10 cellular contexts compared by ENCODE assay signal in genomic region chr6:116410945-116411623, GRCh38. TPM values are rescaled to one million over a fixed set of nuclear protein-coding genes. Genes with fewer than 3 reads are reported as not detected.
A peak's percentile ranks its signal among the peaks of the same experiment; 100 is the strongest.
DNase-seq lines count a peak whose midpoint lies in the region; ATAC-seq and TF ChIP-seq lines count a peak whose summit lies in the region.
"Had no signal": no experiment of that assay in that cellular context is flagged by ENCODE, and none has a peak within 500 bp of the region (broad histone marks: within the 10 kb centered on the region; RNA-seq: fewer than 3 reads in every experiment).

No MANE protein-coding gene starts in this region.

- H3K4me1 ChIP-seq in PC-3 (ENCODE audit: insufficient read depth, low read length) (peaks cover 12% of the 10 kb centered on the region), Karpas-422 (ENCODE audit: low read length) (peaks cover 4% of the 10 kb centered on the region)

- H3K9me3 ChIP-seq in PC-3 (ENCODE audit: low read length) (no peaks in the 10 kb centered on the region), Karpas-422 (ENCODE audit: low read length) (no peaks in the 10 kb centered on the region)
- H3K9me3 ChIP-seq: uterus had no signal

- CTCF ChIA-PET in PC-3 (lab: Charles Lee) = no interaction called here

- H3K79me2 ChIP-seq in PC-3 (ENCODE audit: low read length) (no peaks in the 10 kb centered on the region), Karpas-422 (ENCODE audit: low read length) (no peaks in the 10 kb centered on the region)

- H3K4me2 ChIP-seq in PC-3 (ENCODE audit: low read length) (no peak overlapping the region), Karpas-422 (ENCODE audit: low read depth, low read length, poor library complexity, severe bottlenecking) (no peak overlapping the region)

- no peaks in the 10 kb centered on the region for H3F3A ChIP-seq in PC-3 (ENCODE audit: low read length, unreplicated experiment)

- intact Hi-C loops in PC-3 (cut with micrococcal nuclease) = no loop called here

- H4K20me1 ChIP-seq in PC-3 (ENCODE audit: low read length) (no peaks in the 10 kb centered on the region), Karpas-422 (ENCODE audit: insufficient read depth, low read depth, low read length) (no peaks in the 10 kb centered on the region)

- DNase-seq in DMS 273 (lab: John Stamatoyannopoulos, UW; ENCODE audit: unreplicated experiment) (peak; percentile 64), PC-3 (peak; percentile 27), fibroblast of peridontal ligament (ENCODE audit: extremely low read depth) (peak; percentile 68), omental fat pad (ENCODE audit: low spot score) (no peak), Karpas-422 (no peak)
- DNase-seq in stimulated activated CD4-positive, alpha-beta T cell treated with anti-CD3 and anti-CD28 coated beads, Interleukin-2, amount 100 ng/mL, for 48 hours = no peak
- DNase-seq: immature natural killer cell, uterus had no signal

- H3K27ac ChIP-seq in PC-3 (ENCODE audit: low read length) (no peak overlapping the region), Karpas-422 (ENCODE audit: low read length) (no peak overlapping the region)
- H3K27ac ChIP-seq: uterus had no signal

- BruUV-seq in PC-3 (replicated peaks; lab: Mats Ljungman, UMichigan) = no TSS peak

- peak; percentile 38; the same call in 1 of the 2 replicates for ATAC-seq in PC-3
- peak; percentile 80 for ATAC-seq in omental fat pad (ENCODE audit: low FRiP score)
- ATAC-seq in HG02973 (IDR thresholded peaks at IDR 0.05; ENCODE audit: unreplicated experiment) = no peak
- ATAC-seq in GM21723 (IDR thresholded peaks at IDR 0.05; ENCODE audit: unreplicated experiment) = no peak

- no peak overlapping the region for H3K9ac ChIP-seq in PC-3 (ENCODE audit: low read length)
- H3K9ac ChIP-seq in Karpas-422 (ENCODE audit: low read length) = no peak overlapping the region

- H2AFZ ChIP-seq in PC-3 (ENCODE audit: low read length) (no peak overlapping the region), Karpas-422 (ENCODE audit: low read length) (no peak overlapping the region)

- TF ChIP-seq CTCF in PC-3 (conservative IDR thresholded peaks at IDR 0.05; ENCODE audit: low read depth, low read length) = no peak
- TF ChIP-seq CTCF in omental fat pad (IDR thresholded peaks at IDR 0.05) = no peak

- POLR2A ChIA-PET in PC-3 (lab: Charles Lee; ENCODE audit: unreplicated experiment) = no interaction called here

- H3K27me3 ChIP-seq in PC-3 (ENCODE audit: low read length) (no peaks in the 10 kb centered on the region), Karpas-422 (ENCODE audit: low read length) (no peaks in the 10 kb centered on the region)
- H3K27me3 ChIP-seq: uterus had no signal

- H3K36me3 ChIP-seq in PC-3 (ENCODE audit: low read depth, low read length) (no peaks in the 10 kb centered on the region), Karpas-422 (ENCODE audit: insufficient read depth, low read length) (no peaks in the 10 kb centered on the region)
- H3K36me3 ChIP-seq: uterus had no signal

- H3K4me3 ChIP-seq in PC-3 (ENCODE audit: low read length) (no peak overlapping the region), Karpas-422 (ENCODE audit: low read length) (no peak overlapping the region)
- H3K4me3 ChIP-seq: uterus had no signal

- H3K9me2 ChIP-seq in PC-3 (replicated peaks; ENCODE audit: low read length) (no peaks in the 10 kb centered on the region), Karpas-422 (replicated peaks; ENCODE audit: insufficient read depth, low read length) (no peaks in the 10 kb centered on the region)

RNA-seq across cellular contexts. Expression of gene DSE, which starts 40.3 kb away (rescaled TPM):
- total RNA-seq in PC-3 (2014; rRNA removed) (9.6 and 9.8 TPM in 2 replicates), omental fat pad (100 to 1,000 TPM in 2 of 4 donors, 10 to 100 TPM in 2; 80.9 to 145 (median 100) TPM)
- total RNA-seq in Karpas-422 (2014; rRNA removed; shearing (Covaris generic); ENCODE audit: low replicate concordance) = 5.4 and 7.5 TPM in 2 replicates

RNA-seq across cellular contexts. Expression of gene CALHM6, which starts 50.1 kb away (rescaled TPM):
- total RNA-seq in PC-3 (2014; rRNA removed) (not detected in 2 replicates), omental fat pad (1 to 10 TPM; 1.6 to 9.5 (median 5.3) TPM)
- total RNA-seq in Karpas-422 (2014; rRNA removed; shearing (Covaris generic); ENCODE audit: low replicate concordance) = 0.25 TPM in 1 of 2 replicates, not detected in the other

Comparison
In these comparisons a context has a peak if more than half of its experiments do, and no peak if none do; other contexts are left out.
1. DNase-seq: peak in DMS 273 (single experiment), PC-3 (single experiment) and fibroblast of peridontal ligament (single experiment); none in omental fat pad (single experiment), stimulated activated CD4-positive, alpha-beta T cell treated with anti-CD3 and anti-CD28 coated beads, Interleukin-2, amount 100 ng/mL, for 48 hours (0 of 2) and Karpas-422 (single experiment).
2. ATAC-seq: peak in PC-3 (single experiment) and omental fat pad (single experiment); none in HG02973 (single experiment) and GM21723 (single experiment).